Comparison of ENCODE assay signal across 11 cellular contexts in the genomic region with DNA sequence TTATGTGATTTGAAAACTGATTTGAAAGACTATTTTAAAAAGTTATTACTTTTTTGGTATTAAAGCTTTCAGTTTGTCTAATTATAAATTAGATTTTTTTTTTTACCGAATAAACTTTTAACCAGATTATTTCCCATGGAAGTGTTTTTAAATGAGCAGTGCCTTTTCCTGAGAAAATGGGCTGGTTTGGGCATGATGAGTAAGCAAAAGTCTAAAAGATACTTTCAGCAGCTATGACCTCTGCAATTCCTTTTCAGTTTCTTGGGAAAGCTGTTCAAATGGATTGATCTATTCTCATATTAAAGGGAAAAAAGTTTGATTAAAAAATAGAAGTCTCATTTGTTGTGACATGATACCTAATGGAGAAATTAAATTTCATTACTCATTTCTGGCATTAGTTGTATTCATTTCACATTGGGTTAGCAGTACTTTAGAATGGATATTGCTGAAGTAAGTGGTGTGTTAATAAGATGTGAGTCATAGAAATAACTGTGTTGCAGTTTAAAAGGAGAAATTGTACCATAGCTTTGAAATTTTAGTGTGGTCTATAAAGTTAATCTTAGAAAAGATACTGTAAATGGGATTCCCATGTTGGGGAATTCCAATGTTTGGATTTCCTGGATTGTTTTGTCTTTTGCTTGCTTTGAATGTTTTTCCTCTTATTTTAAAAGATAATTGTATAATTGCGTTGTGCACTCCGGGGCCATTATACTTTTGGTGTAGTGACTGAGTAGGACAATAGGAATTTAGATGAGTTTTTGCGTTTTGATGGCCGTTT. TPM values are rescaled to one million over a fixed set of nuclear protein-coding genes. Genes with fewer than 3 reads are reported as not detected.
DNase-seq lines count a peak whose midpoint lies in the region; ATAC-seq, FAIRE-seq and TF ChIP-seq lines count a peak whose summit lies in the region.
"Had no signal": no experiment of that assay in that cellular context is flagged by ENCODE, and none has a peak within 500 bp of the region (broad histone marks: within the 10 kb centered on the region; RNA-seq: fewer than 3 reads in every experiment).

No MANE protein-coding gene starts in this region.

- H3K27ac ChIP-seq in left lung: no peak overlapping the region
- no peak overlapping the region for H3K27ac ChIP-seq in effector memory CD4-positive, alpha-beta T cell (ENCODE audit: insufficient read depth, low read length, poor library complexity, severe bottlenecking)
- H3K27ac ChIP-seq: Peyer's patch had no signal

- CTCF ChIA-PET in BJ (lab: Yijun Ruan, JAX): interaction anchor here (0.6 to 1.2 kb wide), 4 partner anchors 11 to 163 kb away, joined by 3 to 4 read pairs (median 3); no protein-coding TSS in a partner anchor

- H3K4me3 ChIP-seq in BJ (ENCODE audit: low read depth, low read length): no peak overlapping the region
- H3K4me3 ChIP-seq in bronchial epithelial cell (ENCODE audit: low read depth, low read length): no peak overlapping the region
- no peak overlapping the region for H3K4me3 ChIP-seq in left lung
- H3K4me3 ChIP-seq in effector memory CD4-positive, alpha-beta T cell (ENCODE audit: insufficient read depth, low read depth, low read length, poor library complexity, severe bottlenecking): no peak overlapping the region
- H3K4me3 ChIP-seq: Peyer's patch had no signal

- H3K36me3 ChIP-seq in BJ (ENCODE audit: control insufficient read depth, insufficient read depth, low read length) (no peaks in the 10 kb centered on the region), bronchial epithelial cell (ENCODE audit: control insufficient read depth, insufficient read depth, low read length) (no peaks in the 10 kb centered on the region), left lung (no peaks in the 10 kb centered on the region)
- no peaks in the 10 kb centered on the region for H3K36me3 ChIP-seq in effector memory CD4-positive, alpha-beta T cell (ENCODE audit: control insufficient read depth, insufficient read depth, low read length)
- H3K36me3 ChIP-seq: Peyer's patch had no signal

- no peak for FAIRE-seq in bronchial epithelial cell (lab: Jason Lieb, UNC)

- no peaks in the 10 kb centered on the region for H3K27me3 ChIP-seq in BJ (ENCODE audit: control insufficient read depth, insufficient read depth, low read length)
- no peaks in the 10 kb centered on the region for H3K27me3 ChIP-seq in bronchial epithelial cell (ENCODE audit: control insufficient read depth, insufficient read depth, low read length)
- H3K27me3 ChIP-seq in left lung: no peaks in the 10 kb centered on the region
- no peaks in the 10 kb centered on the region for H3K27me3 ChIP-seq in effector memory CD4-positive, alpha-beta T cell (replicated peaks; ENCODE audit: control insufficient read depth, insufficient read depth, low read length, poor library complexity, severe bottlenecking)
- H3K27me3 ChIP-seq: Peyer's patch had no signal

- no peaks in the 10 kb centered on the region for H3K9me3 ChIP-seq in left lung
- no peaks in the 10 kb centered on the region for H3K9me3 ChIP-seq in effector memory CD4-positive, alpha-beta T cell (ENCODE audit: control insufficient read depth, low read length)
- H3K9me3 ChIP-seq: Peyer's patch had no signal

- ATAC-seq in left lung: peak; percentile 50

- TF ChIP-seq CTCF in BJ (IDR thresholded peaks at IDR 0.05; ENCODE audit: insufficient read depth, low read depth, low read length) (no peak), bronchial epithelial cell (IDR thresholded peaks at IDR 0.05; ENCODE audit: insufficient read depth, low read length, severe bottlenecking) (no peak), left lung (IDR thresholded peaks at IDR 0.05) (no peak)

- DNase-seq in BJ (ENCODE audit: low read depth) (peak; percentile 27), LHCN-M2 (ENCODE audit: low read depth) (peak; percentile 69), bronchial epithelial cell (ENCODE audit: low read depth) (peak; percentile 65), left lung (no peak), cardiac septum (ENCODE audit: low spot score) (no peak), middle frontal gyrus (ENCODE audit: extremely low spot score, low spot score) (no peak), RPMI8226 (no peak)
- DNase-seq in effector memory CD4-positive, alpha-beta T cell: no peak
- DNase-seq: CD8-positive, alpha-beta memory T cell; cerebellar nuclear complex; Peyer's patch had no signal

- intact Hi-C loops in left lung (cut with DNase I) (no loop called here), cardiac septum (cut with DNase I) (no loop called here)

- H3K4me1 ChIP-seq in left lung: peaks cover 0 to 16% of the 10 kb centered on the region in 2 donors
- no peaks in the 10 kb centered on the region for H3K4me1 ChIP-seq in effector memory CD4-positive, alpha-beta T cell (ENCODE audit: control insufficient read depth, insufficient read depth, low read length, poor library complexity, severe bottlenecking)
- H3K4me1 ChIP-seq: Peyer's patch had no signal

- POLR2A ChIA-PET in BJ (lab: Charles Lee): no interaction called here

RNA-seq across cellular contexts. Expression of a gene that starts 21.0 kb away (rescaled TPM):
- 25.6 and 64.0 TPM in 2 replicates for polyA plus RNA-seq in BJ (2011; rRNA removed)
- 18.0 and 20.7 TPM in 2 replicates for polyA minus RNA-seq in BJ (2011; rRNA and poly(A)+ RNA removed)
- total RNA-seq in LHCN-M2 (2014; rRNA removed) (168 and 182 TPM in 2 replicates), bronchial epithelial cell (128 and 173 TPM in 2 replicates), left lung (100 to 1,000 TPM; 125 to 135 TPM), cardiac septum (247 TPM)
- 50.2 TPM for polyA plus RNA-seq in LHCN-M2 (2012)

Comparison
In these comparisons a context has a peak if more than half of its experiments do, and no peak if none do; other contexts are left out.
1. DNase-seq: peak in BJ (single experiment), LHCN-M2 (single experiment) and bronchial epithelial cell (single experiment); none in left lung (0 of 2), effector memory CD4-positive, alpha-beta T cell (0 of 3), cardiac septum (single experiment), middle frontal gyrus (single experiment) and RPMI8226 (single experiment).